20 cellular contexts compared by ENCODE assay signal in genomic region chr2:51638811-51639210, GRCh38.
"Had no signal": no experiment of that assay in that cellular context is flagged by ENCODE, and none has a peak within 500 bp of the region (broad histone marks: within the 10 kb centered on the region; RNA-seq: fewer than 3 reads in every experiment).

No MANE protein-coding gene starts in this region.

- H3K36me3 ChIP-seq: ascending aorta, neutrophil, pancreas, right lobe of liver, stomach had no signal

- H3K27me3 ChIP-seq: ascending aorta, neutrophil, pancreas, right lobe of liver, stomach had no signal

- H3K4me1 ChIP-seq: ascending aorta, pancreas, right lobe of liver, stomach had no signal

- H3K4me3 Mint-ChIP-seq: activated CD4-positive, alpha-beta T cell treated with anti-CD3 and anti-CD28 coated beads, Interleukin-2, amount 10 ng/mL, durations not matched to agents 24 days and 14 days; activated naive CD4-positive, alpha-beta T cell treated with anti-CD3 and anti-CD28 coated beads, Interleukin-2, amount 10 ng/mL, durations not matched to agents 7 days and 5 days; activated naive CD8-positive, alpha-beta T cell treated with anti-CD3 and anti-CD28 coated beads, Interleukin-2, amount 50 U/mL, for 24 hours; activated T-cell treated with anti-CD3 and anti-CD28 coated beads, Interleukin-2, amount 50 U/mL, for 4 hours; central memory CD8-positive, alpha-beta T cell; immature natural killer cell; naive thymus-derived CD4-positive, alpha-beta T cell; stimulated activated effector memory CD8-positive, alpha-beta T cell treated with anti-CD3 and anti-CD28 coated beads, Interleukin-12 subunit alpha, Interleukin-12 subunit beta, amount 100 ng/mL, for 72 hours; type B pancreatic cell had no signal

- H3K4me2 ChIP-seq: smooth muscle cell had no signal

- DNase-seq: activated CD4-positive, alpha-beta T cell treated with anti-CD3 and anti-CD28 coated beads, Interleukin-2, amount 10 ng/mL, durations not matched to agents 24 days and 14 days; activated CD8-positive, alpha-beta memory T cell treated with anti-CD3 and anti-CD28 coated beads, Interleukin-2, amount 50 U/mL, for 4 hours; activated naive CD4-positive, alpha-beta T cell treated with anti-CD3 and anti-CD28 coated beads, Interleukin-2, amount 10 ng/mL, durations not matched to agents 7 days and 5 days; activated naive CD8-positive, alpha-beta T cell treated with anti-CD3 and anti-CD28 coated beads, Interleukin-2, amount 50 U/mL, for 24 hours; activated T-cell treated with anti-CD3 and anti-CD28 coated beads, Interleukin-2, amount 50 U/mL, for 4 hours; immature natural killer cell; mesenchymal stem cell; naive thymus-derived CD4-positive, alpha-beta T cell; pancreas; right lobe of liver; stimulated activated CD4-positive, alpha-beta T cell treated with anti-CD3 and anti-CD28 coated beads, Interleukin-4, amount 100 ng/mL, for 24 hours; stomach; T1000 had no signal

- H3K9me3 Mint-ChIP-seq: type B pancreatic cell had no signal

- H3K27ac ChIP-seq: ascending aorta, coronary artery, neutrophil, pancreas, right lobe of liver, stomach had no signal

- H3K4me3 ChIP-seq: ascending aorta, coronary artery, pancreas, right lobe of liver, smooth muscle cell, stomach had no signal

- H3K4me1 Mint-ChIP-seq: activated CD4-positive, alpha-beta T cell treated with anti-CD3 and anti-CD28 coated beads, Interleukin-2, amount 10 ng/mL, durations not matched to agents 24 days and 14 days; activated naive CD4-positive, alpha-beta T cell treated with anti-CD3 and anti-CD28 coated beads, Interleukin-2, amount 10 ng/mL, durations not matched to agents 7 days and 5 days; activated naive CD8-positive, alpha-beta T cell treated with anti-CD3 and anti-CD28 coated beads, Interleukin-2, amount 50 U/mL, for 24 hours; central memory CD8-positive, alpha-beta T cell; immature natural killer cell; naive thymus-derived CD4-positive, alpha-beta T cell; stimulated activated effector memory CD8-positive, alpha-beta T cell treated with anti-CD3 and anti-CD28 coated beads, Interleukin-12 subunit alpha, Interleukin-12 subunit beta, amount 100 ng/mL, for 72 hours had no signal

- H3K36me3 Mint-ChIP-seq: activated naive CD4-positive, alpha-beta T cell treated with anti-CD3 and anti-CD28 coated beads, Interleukin-2, amount 10 ng/mL, durations not matched to agents 7 days and 5 days; immature natural killer cell; stimulated activated effector memory CD8-positive, alpha-beta T cell treated with anti-CD3 and anti-CD28 coated beads, Interleukin-12 subunit alpha, Interleukin-12 subunit beta, amount 100 ng/mL, for 72 hours; type B pancreatic cell had no signal

- H3K27me3 Mint-ChIP-seq: activated CD4-positive, alpha-beta T cell treated with anti-CD3 and anti-CD28 coated beads, Interleukin-2, amount 10 ng/mL, durations not matched to agents 24 days and 14 days; activated naive CD4-positive, alpha-beta T cell treated with anti-CD3 and anti-CD28 coated beads, Interleukin-2, amount 10 ng/mL, durations not matched to agents 7 days and 5 days; activated naive CD8-positive, alpha-beta T cell treated with anti-CD3 and anti-CD28 coated beads, Interleukin-2, amount 50 U/mL, for 24 hours; central memory CD8-positive, alpha-beta T cell; naive thymus-derived CD4-positive, alpha-beta T cell; type B pancreatic cell had no signal

- H3K27ac Mint-ChIP-seq: activated CD4-positive, alpha-beta T cell treated with anti-CD3 and anti-CD28 coated beads, Interleukin-2, amount 10 ng/mL, durations not matched to agents 24 days and 14 days; activated naive CD4-positive, alpha-beta T cell treated with anti-CD3 and anti-CD28 coated beads, Interleukin-2, amount 10 ng/mL, durations not matched to agents 7 days and 5 days; activated naive CD8-positive, alpha-beta T cell treated with anti-CD3 and anti-CD28 coated beads, Interleukin-2, amount 50 U/mL, for 24 hours; immature natural killer cell; naive thymus-derived CD4-positive, alpha-beta T cell; stimulated activated effector memory CD8-positive, alpha-beta T cell treated with anti-CD3 and anti-CD28 coated beads, Interleukin-12 subunit alpha, Interleukin-12 subunit beta, amount 100 ng/mL, for 72 hours; type B pancreatic cell had no signal

- FAIRE-seq: pancreas had no signal
